In the genomic region with DNA sequence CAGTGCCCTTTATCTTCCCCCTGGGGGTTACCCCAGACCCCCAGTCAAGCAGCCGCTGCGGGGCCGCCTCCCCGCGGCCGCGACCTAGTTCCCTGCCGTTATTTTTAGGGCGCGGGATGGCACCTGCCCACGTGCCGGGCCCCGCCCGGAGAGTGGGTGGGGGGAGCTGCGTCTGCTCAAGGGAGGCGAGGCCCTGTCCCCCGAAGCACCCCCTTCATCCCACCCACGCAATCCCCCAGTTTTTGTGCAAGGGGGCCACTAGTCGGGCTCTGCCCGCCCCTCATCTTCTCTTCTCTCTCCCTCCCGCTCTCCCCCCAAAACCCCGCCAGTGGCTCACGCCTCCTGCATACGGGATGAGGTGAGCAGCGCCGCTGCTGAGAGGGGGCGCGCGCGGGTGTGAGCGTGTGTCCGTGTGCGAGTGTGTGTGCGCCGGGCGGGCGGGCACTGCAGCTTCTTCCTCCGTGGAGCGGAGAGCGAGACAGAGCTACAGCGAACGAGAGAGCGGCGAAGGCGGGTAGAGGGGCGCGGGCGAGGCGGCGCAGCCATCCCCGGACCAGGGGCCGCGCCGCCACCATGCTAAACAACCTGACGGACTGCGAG, we compare ENCODE assay signal across 25 cellular contexts. TPM values are rescaled to one million over a fixed set of nuclear protein-coding genes. Genes with fewer than 3 reads are reported as not detected.
DNase-seq lines count a peak whose midpoint lies in the region; ATAC-seq, FAIRE-seq and TF ChIP-seq lines count a peak whose summit lies in the region.
"Had no signal": no experiment of that assay in that cellular context is flagged by ENCODE, and none has a peak within 500 bp of the region (broad histone marks: within the 10 kb centered on the region; RNA-seq: fewer than 3 reads in every experiment).

A gene (plus strand): TSS at position 444 of the 600 bp plus-strand sequence. CDS start 130 bp downstream, at position 574.

- H3K27ac ChIP-seq in GM23338 (ENCODE audit: low read depth) (no peak within 1 kb of the TSS), RWPE2 (ENCODE audit: poor library complexity, severe bottlenecking) (no peak within 1 kb of the TSS), osteoblast (ENCODE audit: low read depth, low read length) (no peak within 1 kb of the TSS)
- H3K27ac ChIP-seq: hepatocyte, ovary, thyroid gland had no signal

- peaks cover 90% of the 10 kb centered on the region for H3K27me3 Mint-ChIP-seq in GM23338 (ENCODE audit: insufficient read depth, low read depth, poor library complexity)

- DNase-seq in GM23338 (ENCODE audit: low spot score) (no peak), RWPE2 (ENCODE audit: low spot score) (peak; percentile 77), frontal cortex (ENCODE audit: low spot score in 2 of 2) (peak in 1 of 2 donors; percentile 49), osteoblast (ENCODE audit: insufficient read length, low spot score, missing footprints) (peak; percentile 75), foreskin fibroblast (no peak)
- DNase-seq: activated CD4-positive, alpha-beta T cell treated with anti-CD3 and anti-CD28 coated beads for 48 hours; cortex of kidney; IMR-90; NCI-H1436; NCI-H2171 treated with DMSO at 0.1 percent for 48 hours; NCI-H774; OCI-M1; SIG-M5; thyroid gland had no signal

- peaks cover 2% of the 10 kb centered on the region; the same call in 2 of the 3 replicates for H3K4me1 Mint-ChIP-seq in GM23338
- H3K4me1 Mint-ChIP-seq: stimulated activated memory B cell treated with anti-CD40 and anti-IgM and Interleukin-4, amounts not matched to agents 10 μg/mL and 1 μg/mL and 100 μg/mL, for 72 hours had no signal

- H3K9me2 ChIP-seq in GM23338 (ENCODE audit: insufficient read depth), result no peaks in the 10 kb centered on the region

- TF ChIP-seq CTCF in GM23338 (conservative IDR thresholded peaks at IDR 0.05; ENCODE audit: low read depth in 2 of 2) (no peak), RWPE2 (IDR thresholded peaks at IDR 0.05; ENCODE audit: poor library complexity, severe bottlenecking) (no peak), osteoblast (IDR thresholded peaks at IDR 0.05; ENCODE audit: extremely low read depth, low read depth, low read length) (no peak), foreskin fibroblast (IDR thresholded peaks at IDR 0.05; ENCODE audit: low read depth, low read length) (no peak)

- H2AFZ ChIP-seq in GM23338, result no peak within 1 kb of the TSS
- no peak within 1 kb of the TSS for H2AFZ ChIP-seq in osteoblast (ENCODE audit: low read length)
- H2AFZ ChIP-seq: hepatocyte had no signal

- peaks cover 6% of the 10 kb centered on the region; the same call in 1 of the 2 replicates for H4K20me1 ChIP-seq in GM23338 (replicated peaks; ENCODE audit: insufficient read depth)
- peaks cover 4% of the 10 kb centered on the region for H4K20me1 ChIP-seq in osteoblast (ENCODE audit: insufficient read depth, low read length)

- no peak within 1 kb of the TSS for H3K27ac Mint-ChIP-seq in GM23338
- H3K27ac Mint-ChIP-seq: CD8-positive, alpha-beta T cell; stimulated activated memory B cell treated with anti-CD40 and anti-IgM and Interleukin-4, amounts not matched to agents 10 μg/mL and 1 μg/mL and 100 μg/mL, for 72 hours had no signal

- H3K9me3 Mint-ChIP-seq in GM23338, result no peaks in the 10 kb centered on the region
- H3K9me3 Mint-ChIP-seq: activated naive CD4-positive, alpha-beta T cell treated with anti-CD3 and anti-CD28 coated beads, Interleukin-2, amount 50 U/mL, for 72 hours; CD8-positive, alpha-beta T cell; stimulated activated memory B cell treated with anti-CD40 and anti-IgM and Interleukin-4, amounts not matched to agents 10 μg/mL and 1 μg/mL and 100 μg/mL, for 72 hours had no signal

- H3K4me1 ChIP-seq in GM23338 (ENCODE audit: insufficient read depth) (peaks cover 10% of the 10 kb centered on the region; the same call in 1 of the 2 replicates), RWPE2 (ENCODE audit: insufficient read depth, poor library complexity, severe bottlenecking) (no peaks in the 10 kb centered on the region), osteoblast (ENCODE audit: insufficient read depth, low read length) (no peaks in the 10 kb centered on the region)

- ATAC-seq in GM23338 (peak; percentile 11), RWPE2 (ENCODE audit: low read depth) (no peak), HG02588 (IDR thresholded peaks at IDR 0.05; ENCODE audit: unreplicated experiment) (no peak), GM19324 (IDR thresholded peaks at IDR 0.05; ENCODE audit: low FRiP score, unreplicated experiment) (no peak)
- ATAC-seq: activated naive CD4-positive, alpha-beta T cell treated with anti-CD3 and anti-CD28 coated beads, Interleukin-2, amount 50 U/mL, for 72 hours; stimulated activated memory B cell treated with anti-CD40 and anti-IgM and Interleukin-4, amounts not matched to agents 10 μg/mL and 1 μg/mL and 100 μg/mL, for 72 hours had no signal

- H3F3A ChIP-seq in GM23338 (replicated peaks; ENCODE audit: low read depth), result peaks cover 4% of the 10 kb centered on the region

- FAIRE-seq in frontal cortex (lab: Jason Lieb, UNC), result no peak
- FAIRE-seq: GM12892, H54, kidney had no signal

- no peaks in the 10 kb centered on the region for H3K36me3 Mint-ChIP-seq in GM23338 (ENCODE audit: low read depth)
- H3K36me3 Mint-ChIP-seq: activated naive CD4-positive, alpha-beta T cell treated with anti-CD3 and anti-CD28 coated beads, Interleukin-2, amount 50 U/mL, for 72 hours; CD8-positive, alpha-beta T cell; stimulated activated memory B cell treated with anti-CD40 and anti-IgM and Interleukin-4, amounts not matched to agents 10 μg/mL and 1 μg/mL and 100 μg/mL, for 72 hours had no signal

- H3K4me3 ChIP-seq in GM23338 (peak within 1 kb of the TSS; percentile 50), RWPE2 (ENCODE audit: severe bottlenecking) (no peak within 1 kb of the TSS), osteoblast (ENCODE audit: insufficient read depth, low read length) (no peak within 1 kb of the TSS), foreskin fibroblast (ENCODE audit: low read depth in 1 of 2, low read length in 2 of 2) (no peak within 1 kb of the TSS)
- H3K4me3 ChIP-seq: hepatocyte, lung, ovary, thyroid gland had no signal

- H3K36me3 ChIP-seq in GM23338 (ENCODE audit: insufficient read depth) (no peaks in the 10 kb centered on the region), RWPE2 (ENCODE audit: low read depth) (no peaks in the 10 kb centered on the region), osteoblast (ENCODE audit: insufficient read depth, low read length) (no peaks in the 10 kb centered on the region)
- H3K36me3 ChIP-seq: ovary, thyroid gland had no signal

- peak within 1 kb of the TSS; percentile 64 for H3K4me3 Mint-ChIP-seq in GM23338
- H3K4me3 Mint-ChIP-seq: CD8-positive, alpha-beta T cell; stimulated activated memory B cell treated with anti-CD40 and anti-IgM and Interleukin-4, amounts not matched to agents 10 μg/mL and 1 μg/mL and 100 μg/mL, for 72 hours had no signal

- peak within 1 kb of the TSS; percentile 84 for H3K4me2 ChIP-seq in GM23338
- H3K4me2 ChIP-seq in osteoblast (ENCODE audit: insufficient read depth, low read length), result no peak within 1 kb of the TSS
- H3K4me2 ChIP-seq: hepatocyte had no signal

- no peaks in the 10 kb centered on the region for H3K9me3 ChIP-seq in RWPE2 (ENCODE audit: severe bottlenecking)
- H3K9me3 ChIP-seq in osteoblast (ENCODE audit: low read depth, low read length), result no peaks in the 10 kb centered on the region
- H3K9me3 ChIP-seq: ovary, thyroid gland had no signal

- H3K79me2 ChIP-seq in GM23338 (replicated peaks; ENCODE audit: insufficient read depth) (no peaks in the 10 kb centered on the region), osteoblast (ENCODE audit: insufficient read depth, low read length) (no peaks in the 10 kb centered on the region)
- H3K79me2 ChIP-seq: hepatocyte had no signal

- H3K27me3 ChIP-seq in GM23338 (ENCODE audit: insufficient read depth) (peaks cover 99% of the 10 kb centered on the region), RWPE2 (ENCODE audit: insufficient read depth, poor library complexity, severe bottlenecking) (peaks cover 72% of the 10 kb centered on the region), osteoblast (ENCODE audit: insufficient read depth, low read length) (peaks cover 48% of the 10 kb centered on the region)
- H3K27me3 ChIP-seq: ovary had no signal

TF ChIP-seq in GM23338, 12 proteins besides CTCF, POLR2A, EP300 and RAD21 (continues in another document):
- peak; percentile 49 for TF ChIP-seq EZH2 (IDR thresholded peaks at IDR 0.05; ENCODE audit: low read depth, unreplicated experiment)
- TF ChIP-seq EZH2phosphoT487 (IDR thresholded peaks at IDR 0.05; ENCODE audit: unreplicated experiment), result no peak
- no peak for TF ChIP-seq ZNF114 (CRISPR knock-in tag; IDR thresholded peaks at IDR 0.05)
- TF ChIP-seq POLR2AphosphoS5 (IDR thresholded peaks at IDR 0.05; ENCODE audit: low read depth), result no peak
- TF ChIP-seq, protein P1, sequence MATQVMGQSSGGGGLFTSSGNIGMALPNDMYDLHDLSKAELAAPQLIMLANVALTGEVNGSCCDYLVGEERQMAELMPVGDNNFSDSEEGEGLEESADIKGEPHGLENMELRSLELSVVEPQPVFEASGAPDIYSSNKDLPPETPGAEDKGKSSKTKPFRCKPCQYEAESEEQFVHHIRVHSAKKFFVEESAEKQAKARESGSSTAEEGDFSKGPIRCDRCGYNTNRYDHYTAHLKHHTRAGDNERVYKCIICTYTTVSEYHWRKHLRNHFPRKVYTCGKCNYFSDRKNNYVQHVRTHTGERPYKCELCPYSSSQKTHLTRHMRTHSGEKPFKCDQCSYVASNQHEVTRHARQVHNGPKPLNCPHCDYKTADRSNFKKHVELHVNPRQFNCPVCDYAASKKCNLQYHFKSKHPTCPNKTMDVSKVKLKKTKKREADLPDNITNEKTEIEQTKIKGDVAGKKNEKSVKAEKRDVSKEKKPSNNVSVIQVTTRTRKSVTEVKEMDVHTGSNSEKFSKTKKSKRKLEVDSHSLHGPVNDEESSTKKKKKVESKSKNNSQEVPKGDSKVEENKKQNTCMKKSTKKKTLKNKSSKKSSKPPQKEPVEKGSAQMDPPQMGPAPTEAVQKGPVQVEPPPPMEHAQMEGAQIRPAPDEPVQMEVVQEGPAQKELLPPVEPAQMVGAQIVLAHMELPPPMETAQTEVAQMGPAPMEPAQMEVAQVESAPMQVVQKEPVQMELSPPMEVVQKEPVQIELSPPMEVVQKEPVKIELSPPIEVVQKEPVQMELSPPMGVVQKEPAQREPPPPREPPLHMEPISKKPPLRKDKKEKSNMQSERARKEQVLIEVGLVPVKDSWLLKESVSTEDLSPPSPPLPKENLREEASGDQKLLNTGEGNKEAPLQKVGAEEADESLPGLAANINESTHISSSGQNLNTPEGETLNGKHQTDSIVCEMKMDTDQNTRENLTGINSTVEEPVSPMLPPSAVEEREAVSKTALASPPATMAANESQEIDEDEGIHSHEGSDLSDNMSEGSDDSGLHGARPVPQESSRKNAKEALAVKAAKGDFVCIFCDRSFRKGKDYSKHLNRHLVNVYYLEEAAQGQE (IDR thresholded peaks at IDR 0.05; ENCODE audit: unreplicated experiment), result no peak

RNA-seq across cellular contexts. Expression of the gene that starts here (rescaled TPM):
- 0.35 and 3.5 TPM in 2 replicates for total RNA-seq in GM23338 (2014; rRNA removed; shearing (Covaris generic))
- polyA plus RNA-seq in GM23338 (2016; fragmentation: Nextera tagmentation; extraction: Ambion mirVana), result 8.4 and 9.8 TPM in 2 replicates
- 18.8 TPM for total RNA-seq in frontal cortex
- under 0.01 TPM in 2 replicates for total RNA-seq in osteoblast
- total RNA-seq: IMR-90 had no signal
- polyA plus RNA-seq: lung had no signal

Comparison
In these comparisons a context has a peak if more than half of its experiments do, and no peak if none do; other contexts are left out.
1. Peak in DNase-seq in osteoblast; RNA of the gene not detected or under 1 TPM.